ENCODE assay signal across 8 cellular contexts in genomic region chrX:3712870-3713224, GRCh38. TPM values are rescaled to one million over a fixed set of nuclear protein-coding genes. Genes with fewer than 3 reads are reported as not detected.
DNase-seq lines count a peak whose midpoint lies in the region; ATAC-seq and TF ChIP-seq lines count a peak whose summit lies in the region.

No MANE protein-coding gene starts in this region.

- H3K4me1 ChIP-seq in CD8-positive, alpha-beta T cell (ENCODE audit: insufficient read depth, low read length): peaks cover 14% of the 10 kb centered on the region
- peaks cover 0 to 3% of the 10 kb centered on the region in 2 donors for H3K4me1 ChIP-seq in uterus

- H3K27me3 ChIP-seq in CD8-positive, alpha-beta T cell (ENCODE audit: insufficient read depth, low read length): no peaks in the 10 kb centered on the region
- H3K27me3 ChIP-seq in brain microvascular endothelial cell (replicated peaks): no peaks in the 10 kb centered on the region
- H3K27me3 ChIP-seq in uterus: no peaks in the 10 kb centered on the region

- peak in 1 of 7 experiments; percentile 64 for DNase-seq in CD8-positive, alpha-beta T cell
- no peak for DNase-seq in brain microvascular endothelial cell
- no peak for DNase-seq in mesothelial cell of epicardium (ENCODE audit: low spot score in 2 of 2, unreplicated experiment in 2 of 2)
- DNase-seq in uterus: no peak
- no peak for DNase-seq in ureter (ENCODE audit: low spot score)
- no peak for DNase-seq in DMS53 (lab: John Stamatoyannopoulos, UW)

- no peak for TF ChIP-seq CTCF in CD8-positive, alpha-beta T cell (IDR thresholded peaks at IDR 0.05)
- TF ChIP-seq CTCF in brain microvascular endothelial cell (IDR thresholded peaks at IDR 0.05; ENCODE audit: low read depth, low read length, missing control alignments) (no peak), mesothelial cell of epicardium (IDR thresholded peaks at IDR 0.05; ENCODE audit: unreplicated experiment) (no peak), uterus (IDR thresholded peaks at IDR 0.05) (no peak)

- intact Hi-C loops in CD8-positive, alpha-beta T cell (cut with DNase I, micrococcal nuclease): loop anchor here (1.0 to 10.0 kb wide), 4 partner anchors 51 to 1018 kb away; partner anchors contain the start of gene CD99 (in 1 of the 2)
- intact Hi-C loops in uterus (cut with DNase I; ENCODE audit: low total_unique reads): no loop called here

- H3K4me1 Mint-ChIP-seq in CD8-positive, alpha-beta T cell (ENCODE audit: low read depth): peaks cover 21% of the 10 kb centered on the region
- H3K4me1 Mint-ChIP-seq in mesothelial cell of epicardium: peaks cover 15% of the 10 kb centered on the region

- no peak for TF ChIP-seq POLR2A in uterus (IDR thresholded peaks at IDR 0.05)

- no peaks in the 10 kb centered on the region for H3K27me3 Mint-ChIP-seq in CD8-positive, alpha-beta T cell (ENCODE audit: low read depth)
- no peaks in the 10 kb centered on the region for H3K27me3 Mint-ChIP-seq in mesothelial cell of epicardium (ENCODE audit: low read depth)

- no peak overlapping the region for H3K27ac Mint-ChIP-seq in CD8-positive, alpha-beta T cell
- no peak overlapping the region for H3K27ac Mint-ChIP-seq in mesothelial cell of epicardium

- CTCF ChIA-PET in CD8-positive, alpha-beta T cell (lab: Charles Lee): no interaction called here

- peaks cover 5% of the 10 kb centered on the region for H3K36me3 Mint-ChIP-seq in CD8-positive, alpha-beta T cell
- no peaks in the 10 kb centered on the region for H3K36me3 Mint-ChIP-seq in mesothelial cell of epicardium

- H3K4me3 ChIP-seq in CD8-positive, alpha-beta T cell (ENCODE audit: low read depth, low read length): peak overlapping the region; percentile 53
- H3K4me3 ChIP-seq in brain microvascular endothelial cell (ENCODE audit: low read depth, low read length): peak overlapping the region; percentile 64
- peak overlapping the region; percentile 49 to 55 for H3K4me3 ChIP-seq in uterus

- peak overlapping the region; percentile 95 for H3K4me3 Mint-ChIP-seq in CD8-positive, alpha-beta T cell
- H3K4me3 Mint-ChIP-seq in mesothelial cell of epicardium: peak overlapping the region; percentile 89

- H3K9me3 ChIP-seq in CD8-positive, alpha-beta T cell (ENCODE audit: low read length): no peaks in the 10 kb centered on the region
- H3K9me3 ChIP-seq in uterus: no peaks in the 10 kb centered on the region

- POLR2A ChIA-PET in CD8-positive, alpha-beta T cell (lab: Charles Lee): interaction anchor here (0.6 to 1.3 kb wide), 2 partner anchors 13 to 17 kb away, joined by 3 to 7 read pairs; no protein-coding TSS in a partner anchor

- in situ Hi-C loops in brain microvascular endothelial cell (cut with HindIII; ENCODE audit: low pct_ligation_motif_present, low sequenced_read_pairs): no loop called here

- no peaks in the 10 kb centered on the region for H3K36me3 ChIP-seq in CD8-positive, alpha-beta T cell (ENCODE audit: insufficient read depth, low read length)
- H3K36me3 ChIP-seq in brain microvascular endothelial cell (replicated peaks): no peaks in the 10 kb centered on the region
- no peaks in the 10 kb centered on the region for H3K36me3 ChIP-seq in uterus

- no peak for ATAC-seq in CD8-positive, alpha-beta T cell
- ATAC-seq in GM21367 (IDR thresholded peaks at IDR 0.05; ENCODE audit: unreplicated experiment): peak; percentile 10
- peak; percentile 15 for ATAC-seq in HG03571 (IDR thresholded peaks at IDR 0.05; ENCODE audit: unreplicated experiment)

- H3K9me3 Mint-ChIP-seq in CD8-positive, alpha-beta T cell: no peaks in the 10 kb centered on the region
- H3K9me3 Mint-ChIP-seq in mesothelial cell of epicardium: peaks cover under 1% of the 10 kb centered on the region

- H3K27ac ChIP-seq in CD8-positive, alpha-beta T cell (ENCODE audit: low read depth, low read length): peak overlapping the region; percentile 61
- H3K27ac ChIP-seq in brain microvascular endothelial cell (no peak overlapping the region), uterus (peak overlapping the region; percentile 3 to 66)

RNA-seq across cellular contexts. Expression of gene PRKX, which starts 0.6 kb away (rescaled TPM):
- total RNA-seq in CD8-positive, alpha-beta T cell: 10 to 100 TPM; 56.5 to 56.6 TPM
- total RNA-seq in mesothelial cell of epicardium (57.3 to 59.3 TPM (median 58.8 TPM) in 3 replicates), uterus (10 to 100 TPM in 3 of 4 donors, 1 to 10 TPM in 1; 8.5 to 27.9 (median 12.0) TPM), ureter (15.2 TPM)
